In the genomic region with DNA sequence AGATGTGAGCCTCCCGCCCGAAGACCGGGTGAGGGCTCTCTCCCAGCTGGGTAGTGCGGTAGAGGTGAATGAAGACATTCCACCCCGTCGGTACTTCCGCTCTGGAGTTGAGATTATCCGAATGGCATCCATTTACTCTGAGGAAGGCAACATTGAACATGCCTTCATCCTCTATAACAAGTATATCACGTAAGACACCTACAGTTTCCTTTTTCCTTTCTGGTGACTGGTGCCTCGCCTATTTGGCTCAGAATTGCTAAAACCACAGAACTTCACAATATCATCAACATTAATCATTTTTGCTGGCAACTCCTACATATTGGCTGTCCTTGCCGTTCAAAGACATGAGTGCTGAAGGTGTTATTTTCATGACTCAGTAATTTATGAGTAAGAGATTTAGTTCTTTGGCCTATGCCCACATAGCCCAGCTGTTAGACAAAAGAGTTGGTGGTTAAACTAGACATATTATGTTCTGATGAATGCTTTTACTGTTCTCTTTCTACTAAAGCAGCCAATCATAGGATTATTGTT, we compare ENCODE assay signal across 9 cellular contexts. TPM values are rescaled to one million over a fixed set of nuclear protein-coding genes. Genes with fewer than 3 reads are reported as not detected.
DNase-seq lines count a peak whose midpoint lies in the region; ATAC-seq and TF ChIP-seq lines count a peak whose summit lies in the region.
"Had no signal": no experiment of that assay in that cellular context is flagged by ENCODE, and none has a peak within 500 bp of the region (broad histone marks: within the 10 kb centered on the region; RNA-seq: fewer than 3 reads in every experiment).

No MANE protein-coding gene starts in this region.

- no peaks in the 10 kb centered on the region for H3K9me3 ChIP-seq in gastroesophageal sphincter

- POLR2A ChIA-PET in activated CD4-positive, alpha-beta T cell treated with anti-CD3 and anti-CD28 coated beads for 36 hours (lab: Charles Lee): no interaction called here

- peak overlapping the region; percentile 97 for H3K4me3 Mint-ChIP-seq in activated CD4-positive, alpha-beta T cell treated with anti-CD3 and anti-CD28 coated beads for 36 hours
- peak overlapping the region; percentile 96 for H3K4me3 Mint-ChIP-seq in activated T-cell treated with anti-CD3 and anti-CD28 coated beads, Interleukin-2, amount 50 U/mL, for 24 hours

- peaks cover 45% of the 10 kb centered on the region for H3K36me3 Mint-ChIP-seq in activated CD4-positive, alpha-beta T cell treated with anti-CD3 and anti-CD28 coated beads for 36 hours (ENCODE audit: low read depth)
- peaks cover 54% of the 10 kb centered on the region for H3K36me3 Mint-ChIP-seq in activated T-cell treated with anti-CD3 and anti-CD28 coated beads, Interleukin-2, amount 50 U/mL, for 24 hours (ENCODE audit: low read depth)

- peak overlapping the region; percentile 98 for H3K27ac Mint-ChIP-seq in activated CD4-positive, alpha-beta T cell treated with anti-CD3 and anti-CD28 coated beads for 36 hours
- peak overlapping the region; percentile 98 for H3K27ac Mint-ChIP-seq in activated T-cell treated with anti-CD3 and anti-CD28 coated beads, Interleukin-2, amount 50 U/mL, for 24 hours

- no peak for TF ChIP-seq EP300 in gastroesophageal sphincter (IDR thresholded peaks at IDR 0.05)

- peaks cover 8 to 62% (median 13%) of the 10 kb centered on the region in 3 donors for H3K4me1 ChIP-seq in gastroesophageal sphincter

- H3K27ac ChIP-seq in gastroesophageal sphincter: peak overlapping the region; percentile 16 to 97 (median 96)
- H3K27ac ChIP-seq: C4-2B had no signal

- H3K36me3 ChIP-seq in gastroesophageal sphincter: peaks cover 0 to 12% of the 10 kb centered on the region in 2 donors

- H3K27me3 ChIP-seq in gastroesophageal sphincter: no peaks in the 10 kb centered on the region

- CTCF ChIA-PET in activated CD4-positive, alpha-beta T cell treated with anti-CD3 and anti-CD28 coated beads for 36 hours (lab: Charles Lee): interaction anchor here (0.6 to 0.7 kb wide), 4 partner anchors 63 to 384 kb away, joined by 3 read pairs; no protein-coding TSS in a partner anchor

- H3K27me3 Mint-ChIP-seq in activated CD4-positive, alpha-beta T cell treated with anti-CD3 and anti-CD28 coated beads for 36 hours: no peaks in the 10 kb centered on the region
- no peaks in the 10 kb centered on the region for H3K27me3 Mint-ChIP-seq in activated T-cell treated with anti-CD3 and anti-CD28 coated beads, Interleukin-2, amount 50 U/mL, for 24 hours

- H3K9me3 Mint-ChIP-seq in activated CD4-positive, alpha-beta T cell treated with anti-CD3 and anti-CD28 coated beads for 36 hours (ENCODE audit: low read depth): no peaks in the 10 kb centered on the region
- no peaks in the 10 kb centered on the region for H3K9me3 Mint-ChIP-seq in activated T-cell treated with anti-CD3 and anti-CD28 coated beads, Interleukin-2, amount 50 U/mL, for 24 hours

- WGBS in gastroesophageal sphincter (ENCODE audit: low coverage in 1 of 2), 2 donors: 26 to 72% methylated on average over 3 to 11 of the region's 11 CpGs

- DNase-seq in activated CD4-positive, alpha-beta T cell treated with anti-CD3 and anti-CD28 coated beads for 36 hours: peak; percentile 59
- DNase-seq in activated CD4-positive, alpha-beta T cell treated with anti-CD3 and anti-CD28 coated beads, Interleukin-2, amount 50 U/mL, for 1 hour: no peak
- DNase-seq in activated T-cell treated with anti-CD3 and anti-CD28 coated beads, Interleukin-2, amount 50 U/mL, for 24 hours: peak; percentile 60
- DNase-seq in stimulated activated naive CD8-positive, alpha-beta T cell treated with anti-CD3 and anti-CD28 coated beads, Interleukin-15, Interleukin-2, amounts not matched to agents 100 U/mL and 50 U/mL, for 24 hours: peak; percentile 17
- DNase-seq in NCI-H82 treated with DMSO at 0.1 percent for 48 hours (lab: John Stamatoyannopoulos, UW; ENCODE audit: unreplicated experiment) (no peak), NCI-H345 treated with DMSO at 0.1 percent for 48 hours (lab: John Stamatoyannopoulos, UW; ENCODE audit: unreplicated experiment) (no peak)

- H3K4me3 ChIP-seq in gastroesophageal sphincter: no peak overlapping the region

- peak; percentile 71 for ATAC-seq in activated CD4-positive, alpha-beta T cell treated with anti-CD3 and anti-CD28 coated beads for 36 hours
- ATAC-seq in gastroesophageal sphincter (no peak), HG03457 (IDR thresholded peaks at IDR 0.05; ENCODE audit: unreplicated experiment) (no peak)
- peak; percentile 89 for ATAC-seq in stimulated activated naive CD8-positive, alpha-beta T cell treated with anti-CD3 and anti-CD28 coated beads, Interleukin-15, Interleukin-2, amounts not matched to agents 100 U/mL and 50 U/mL, for 24 hours

- H3K4me1 Mint-ChIP-seq in activated CD4-positive, alpha-beta T cell treated with anti-CD3 and anti-CD28 coated beads for 36 hours: peaks cover 49% of the 10 kb centered on the region
- H3K4me1 Mint-ChIP-seq in activated T-cell treated with anti-CD3 and anti-CD28 coated beads, Interleukin-2, amount 50 U/mL, for 24 hours (ENCODE audit: low read depth): peaks cover 66% of the 10 kb centered on the region

- TF ChIP-seq POLR2A in gastroesophageal sphincter (IDR thresholded peaks at IDR 0.05): no peak

- intact Hi-C loops in activated CD4-positive, alpha-beta T cell treated with anti-CD3 and anti-CD28 coated beads for 36 hours (cut with DNase I, micrococcal nuclease): loop anchor here (1.0 to 5.0 kb wide), 7 partner anchors 28 to 371 kb away; no protein-coding TSS in a partner anchor

- no peak for TF ChIP-seq CTCF in gastroesophageal sphincter (IDR thresholded peaks at IDR 0.05)

RNA-seq across cellular contexts. Expression of gene STAMBP, which starts 2.2 kb away (rescaled TPM):
- 100 to 1,000 TPM; 104 to 111 TPM for total RNA-seq in activated CD4-positive, alpha-beta T cell treated with anti-CD3 and anti-CD28 coated beads for 36 hours
- 10 to 100 TPM; 37.7 to 82.0 (median 44.1) TPM for total RNA-seq in gastroesophageal sphincter

RNA-seq across cellular contexts. Expression of gene C2orf78, which starts 47.0 kb away (rescaled TPM):
- total RNA-seq in activated CD4-positive, alpha-beta T cell treated with anti-CD3 and anti-CD28 coated beads for 36 hours: not detected
- total RNA-seq in gastroesophageal sphincter: not detected

RNA-seq across cellular contexts. Expression of gene DUSP11, which starts 51.0 kb away (rescaled TPM):
- total RNA-seq in activated CD4-positive, alpha-beta T cell treated with anti-CD3 and anti-CD28 coated beads for 36 hours: 10 to 100 TPM; 27.6 to 33.5 TPM
- 10 to 100 TPM; 19.6 to 25.8 (median 25.1) TPM for total RNA-seq in gastroesophageal sphincter

Comparison
In these comparisons a context has a peak if more than half of its experiments do, and no peak if none do; other contexts are left out.
1. DNase-seq: peak in activated CD4-positive, alpha-beta T cell treated with anti-CD3 and anti-CD28 coated beads for 36 hours (single experiment), activated T-cell treated with anti-CD3 and anti-CD28 coated beads, Interleukin-2, amount 50 U/mL, for 24 hours (single experiment) and stimulated activated naive CD8-positive, alpha-beta T cell treated with anti-CD3 and anti-CD28 coated beads, Interleukin-15, Interleukin-2, amounts not matched to agents 100 U/mL and 50 U/mL, for 24 hours (single experiment); none in activated CD4-positive, alpha-beta T cell treated with anti-CD3 and anti-CD28 coated beads, Interleukin-2, amount 50 U/mL, for 1 hour (single experiment), NCI-H82 treated with DMSO at 0.1 percent for 48 hours (single experiment) and NCI-H345 treated with DMSO at 0.1 percent for 48 hours (single experiment).
2. ATAC-seq: peak in activated CD4-positive, alpha-beta T cell treated with anti-CD3 and anti-CD28 coated beads for 36 hours (single experiment) and stimulated activated naive CD8-positive, alpha-beta T cell treated with anti-CD3 and anti-CD28 coated beads, Interleukin-15, Interleukin-2, amounts not matched to agents 100 U/mL and 50 U/mL, for 24 hours (single experiment); none in gastroesophageal sphincter (single experiment) and HG03457 (single experiment).